Comparison of ENCODE assay signal across 17 cellular contexts in genomic region chr5:16869821-16870796, GRCh38.
DNase-seq lines count a peak whose midpoint lies in the region; ATAC-seq and TF ChIP-seq lines count a peak whose summit lies in the region.
"Had no signal": no experiment of that assay in that cellular context is flagged by ENCODE, and none has a peak within 500 bp of the region (broad histone marks: within the 10 kb centered on the region; RNA-seq: fewer than 3 reads in every experiment).

No MANE protein-coding gene starts in this region.

- H3K36me3 ChIP-seq in mesenchymal stem cell (ENCODE audit: control insufficient read depth in 1 of 2, insufficient read depth in 2 of 2, low read depth in 1 of 2, low read length in 2 of 2) (peaks cover 0 to 10% of the 10 kb centered on the region in 2 experiments), adrenal gland (replicated peaks in 1 of 2) (no peaks in the 10 kb centered on the region)

- H2AFZ ChIP-seq in mesenchymal stem cell (ENCODE audit: low read depth, low read length), result no peak overlapping the region

- no peaks in the 10 kb centered on the region for H3K27me3 ChIP-seq in mesenchymal stem cell (ENCODE audit: control insufficient read depth in 1 of 2, insufficient read depth in 1 of 2, low read length in 2 of 2)
- H3K27me3 ChIP-seq in adrenal gland, result no peaks in the 10 kb centered on the region
- H3K27me3 ChIP-seq: upper lobe of left lung had no signal

- H3K4me2 ChIP-seq in mesenchymal stem cell (ENCODE audit: low read length, poor library complexity, severe bottlenecking), result no peak overlapping the region

- no peak overlapping the region for H3K4ac ChIP-seq in mesenchymal stem cell (ENCODE audit: low read depth in 1 of 2, low read length in 2 of 2)

- no peak overlapping the region for H3K4me3 ChIP-seq in astrocyte of the spinal cord (ENCODE audit: low read depth, low read length)
- H3K4me3 ChIP-seq in mesenchymal stem cell (ENCODE audit: insufficient read depth in 1 of 2, low read depth in 1 of 2, low read length in 2 of 2), result no peak overlapping the region
- no peak overlapping the region for H3K4me3 ChIP-seq in adrenal gland
- H3K4me3 ChIP-seq: coronary artery, lower lobe of right lung, upper lobe of left lung had no signal

- peaks cover 21% of the 10 kb centered on the region for H3K79me1 ChIP-seq in mesenchymal stem cell (replicated peaks; ENCODE audit: low read length, poor library complexity, severe bottlenecking)

- in situ Hi-C loops in astrocyte of the spinal cord (cut with HindIII; ENCODE audit: low sequenced_read_pairs), result no loop called here

- no peak for TF ChIP-seq CTCF in astrocyte of the spinal cord (IDR thresholded peaks at IDR 0.05; ENCODE audit: low read depth, low read length)
- no peak for TF ChIP-seq CTCF in adrenal gland (IDR thresholded peaks at IDR 0.05)

- H2BK12ac ChIP-seq in mesenchymal stem cell (ENCODE audit: low read length in 2 of 2), result no peak overlapping the region

- peak; percentile 85 for DNase-seq in Daoy (ENCODE audit: low read depth)
- DNase-seq in LHCN-M2 (ENCODE audit: low read depth), result peak; percentile 78
- DNase-seq in astrocyte of the spinal cord (ENCODE audit: low read depth, low spot score), result peak; percentile 75
- peak; percentile 41 for DNase-seq in mesenchymal stem cell
- DNase-seq in adrenal gland, result no peak
- DNase-seq in D341Med (ENCODE audit: low spot score), result no peak
- DNase-seq in 8988T, result no peak
- DNase-seq: activated CD4-positive, alpha-beta T cell treated with anti-CD3 and anti-CD28 coated beads, Interleukin-2, amount 50 U/mL, for 4 hours; activated T-cell treated with anti-CD3 and anti-CD28 coated beads, Interleukin-2, amount 50 U/mL, for 72 hours; amniotic stem cell; lower lobe of right lung; NCI-H2171; right cardiac atrium; upper lobe of left lung had no signal

- H3K27ac ChIP-seq in mesenchymal stem cell (ENCODE audit: low read length, poor library complexity, severe bottlenecking), result no peak overlapping the region
- no peak overlapping the region for H3K27ac ChIP-seq in adrenal gland
- H3K27ac ChIP-seq: lower lobe of right lung had no signal

- no peak overlapping the region for H2BK15ac ChIP-seq in mesenchymal stem cell (ENCODE audit: low read depth, poor library complexity, severe bottlenecking)

- no peak overlapping the region for H2BK5ac ChIP-seq in mesenchymal stem cell (ENCODE audit: low read depth, low read length, poor library complexity, severe bottlenecking)

- H3K23ac ChIP-seq in mesenchymal stem cell (ENCODE audit: low read length in 2 of 2), result no peak overlapping the region

- TF ChIP-seq POLR2A in adrenal gland (IDR thresholded peaks at IDR 0.05), result no peak

- H4K91ac ChIP-seq in mesenchymal stem cell (ENCODE audit: low read length), result no peak overlapping the region

- no peak overlapping the region for H2AK5ac ChIP-seq in mesenchymal stem cell (ENCODE audit: low read length, severe bottlenecking)

- no peak overlapping the region for H3K18ac ChIP-seq in mesenchymal stem cell (ENCODE audit: low read depth in 1 of 2, low read length in 2 of 2)

- H4K8ac ChIP-seq in mesenchymal stem cell (ENCODE audit: low read length), result no peak overlapping the region

- no peak overlapping the region for H3K14ac ChIP-seq in mesenchymal stem cell (ENCODE audit: low read length in 2 of 2)

- no peak for ATAC-seq in GM21576 (IDR thresholded peaks at IDR 0.05; ENCODE audit: unreplicated experiment)
- ATAC-seq: activated T-cell treated with anti-CD3 and anti-CD28 coated beads, Interleukin-2, amount 50 U/mL, for 72 hours; lower lobe of right lung; right cardiac atrium; stimulated activated effector memory CD8-positive, alpha-beta T cell treated with anti-CD3 and anti-CD28 coated beads, Interleukin-12 subunit alpha, Interleukin-12 subunit beta, amount 100 ng/mL, for 72 hours had no signal

- intact Hi-C loops in adrenal gland (cut with DNase I), result no loop called here

- H3K9me3 ChIP-seq in mesenchymal stem cell (ENCODE audit: control insufficient read depth, low read length), result no peaks in the 10 kb centered on the region
- H3K9me3 ChIP-seq in adrenal gland (replicated peaks in 1 of 3), result no peaks in the 10 kb centered on the region
- H3K9me3 ChIP-seq: lower lobe of right lung had no signal

- H2BK120ac ChIP-seq in mesenchymal stem cell (ENCODE audit: low read depth, low read length), result no peak overlapping the region

- H3K4me1 ChIP-seq in mesenchymal stem cell (ENCODE audit: control insufficient read depth, insufficient read depth, low read depth, low read length) (peaks cover 14% of the 10 kb centered on the region), adrenal gland (replicated peaks in 1 of 2) (no peaks in the 10 kb centered on the region)

- no peak overlapping the region for H3K9ac ChIP-seq in mesenchymal stem cell (ENCODE audit: low read length)

- 79% methylated on average over 14 of the region's 15 CpGs for WGBS in mesenchymal stem cell
- WGBS in adrenal gland, 4 donors, result 86 to 89% (median 87%) methylated on average over 15 of the region's 15 CpGs

Comparison
In these comparisons a context has a peak if more than half of its experiments do, and no peak if none do; other contexts are left out.
1. DNase-seq: peak in Daoy (single experiment), LHCN-M2 (single experiment), astrocyte of the spinal cord (single experiment) and mesenchymal stem cell (single experiment); none in adrenal gland (0 of 7), D341Med (single experiment) and 8988T (single experiment).